ENCODE assay signal across 13 cellular contexts in genomic region chr3:41155834-41156233, GRCh38. TPM values are rescaled to one million over a fixed set of nuclear protein-coding genes. Genes with fewer than 3 reads are reported as not detected.
A peak's percentile ranks its signal among the peaks of the same experiment; 100 is the strongest.
DNase-seq lines count a peak whose midpoint lies in the region; ATAC-seq and TF ChIP-seq lines count a peak whose summit lies in the region.
"Had no signal": no experiment of that assay in that cellular context is flagged by ENCODE, and none has a peak within 500 bp of the region (broad histone marks: within the 10 kb centered on the region; RNA-seq: fewer than 3 reads in every experiment).

No MANE protein-coding gene starts in this region.

- intact Hi-C loops in activated T-helper 2 cell treated with anti-CD3 and anti-CD28 coated beads, Interferon-gamma antibody, Interleukin-2, Interleukin-4, amounts not matched to agents 10 μg/mL and 5 μg/mL and 100 μg/mL, durations not matched to agents 14 hours and 24 hours and 36 hours (cut with micrococcal nuclease): no loop called here

- no peak for ATAC-seq in activated naive CD8-positive, alpha-beta T cell treated with anti-CD3 and anti-CD28 coated beads, Interleukin-2, amount 50 U/mL, for 24 hours
- no peak for ATAC-seq in HG03565 (IDR thresholded peaks at IDR 0.05; ENCODE audit: unreplicated experiment)
- ATAC-seq: A549 had no signal

- H3K36me3 ChIP-seq in endodermal cell (ENCODE audit: control insufficient read depth, insufficient read depth, low read length): no peaks in the 10 kb centered on the region

- no peaks in the 10 kb centered on the region for H3K9me3 Mint-ChIP-seq in activated naive CD8-positive, alpha-beta T cell treated with anti-CD3 and anti-CD28 coated beads for 36 hours
- no peaks in the 10 kb centered on the region for H3K9me3 Mint-ChIP-seq in activated naive CD8-positive, alpha-beta T cell treated with anti-CD3 and anti-CD28 coated beads, Interleukin-2, amount 50 U/mL, for 24 hours
- no peaks in the 10 kb centered on the region for H3K9me3 Mint-ChIP-seq in endodermal cell
- H3K9me3 Mint-ChIP-seq in activated T-helper 2 cell treated with anti-CD3 and anti-CD28 coated beads, Interferon-gamma antibody, Interleukin-2, Interleukin-4, amounts not matched to agents 10 μg/mL and 5 μg/mL and 100 μg/mL, durations not matched to agents 14 hours and 24 hours and 36 hours: no peaks in the 10 kb centered on the region
- H3K9me3 Mint-ChIP-seq: CD8-positive, alpha-beta memory T cell; H9; IgD-negative memory B cell had no signal

- H3K27ac Mint-ChIP-seq in activated naive CD8-positive, alpha-beta T cell treated with anti-CD3 and anti-CD28 coated beads for 36 hours: peak overlapping the region; percentile 39
- H3K27ac Mint-ChIP-seq in activated naive CD8-positive, alpha-beta T cell treated with anti-CD3 and anti-CD28 coated beads, Interleukin-2, amount 50 U/mL, for 24 hours: no peak overlapping the region
- no peak overlapping the region for H3K27ac Mint-ChIP-seq in endodermal cell
- no peak overlapping the region for H3K27ac Mint-ChIP-seq in activated T-helper 2 cell treated with anti-CD3 and anti-CD28 coated beads, Interferon-gamma antibody, Interleukin-2, Interleukin-4, amounts not matched to agents 10 μg/mL and 5 μg/mL and 100 μg/mL, durations not matched to agents 14 hours and 24 hours and 36 hours
- H3K27ac Mint-ChIP-seq: CD14-positive monocyte; CD8-positive, alpha-beta memory T cell; IgD-negative memory B cell had no signal

- peaks cover 5% of the 10 kb centered on the region for H3K4me1 ChIP-seq in endodermal cell (ENCODE audit: control insufficient read depth, insufficient read depth, low read length)
- H3K4me1 ChIP-seq: A549 had no signal

- H3K27me3 ChIP-seq in endodermal cell (ENCODE audit: control insufficient read depth, insufficient read depth, low read length, poor library complexity, severe bottlenecking): no peaks in the 10 kb centered on the region

- no peaks in the 10 kb centered on the region for H3K36me3 Mint-ChIP-seq in activated naive CD8-positive, alpha-beta T cell treated with anti-CD3 and anti-CD28 coated beads for 36 hours
- no peaks in the 10 kb centered on the region for H3K36me3 Mint-ChIP-seq in activated naive CD8-positive, alpha-beta T cell treated with anti-CD3 and anti-CD28 coated beads, Interleukin-2, amount 50 U/mL, for 24 hours (ENCODE audit: low read depth)
- no peaks in the 10 kb centered on the region for H3K36me3 Mint-ChIP-seq in endodermal cell (ENCODE audit: low read depth)
- no peaks in the 10 kb centered on the region for H3K36me3 Mint-ChIP-seq in activated T-helper 2 cell treated with anti-CD3 and anti-CD28 coated beads, Interferon-gamma antibody, Interleukin-2, Interleukin-4, amounts not matched to agents 10 μg/mL and 5 μg/mL and 100 μg/mL, durations not matched to agents 14 hours and 24 hours and 36 hours (ENCODE audit: low read depth)
- H3K36me3 Mint-ChIP-seq: CD14-positive monocyte had no signal

- H3K27ac ChIP-seq in endodermal cell (ENCODE audit: low read depth, low read length): no peak overlapping the region
- H3K27ac ChIP-seq: A549, GM23248 had no signal

- 94 to 98% methylated on average over 3 of the region's 3 CpGs for WGBS in endodermal cell (ENCODE audit: insufficient coverage in 1 of 2, insufficient read length in 1 of 2), 2 experiments

- no peaks in the 10 kb centered on the region for H3K9me3 ChIP-seq in endodermal cell (ENCODE audit: control insufficient read depth, low read length)
- H3K9me3 ChIP-seq: A549, Caco-2 had no signal

- H3K4me1 Mint-ChIP-seq in activated naive CD8-positive, alpha-beta T cell treated with anti-CD3 and anti-CD28 coated beads for 36 hours: peaks cover 14% of the 10 kb centered on the region
- H3K4me1 Mint-ChIP-seq in activated naive CD8-positive, alpha-beta T cell treated with anti-CD3 and anti-CD28 coated beads, Interleukin-2, amount 50 U/mL, for 24 hours: peaks cover 19% of the 10 kb centered on the region
- H3K4me1 Mint-ChIP-seq in endodermal cell: peaks cover 19% of the 10 kb centered on the region
- peaks cover 17% of the 10 kb centered on the region for H3K4me1 Mint-ChIP-seq in activated T-helper 2 cell treated with anti-CD3 and anti-CD28 coated beads, Interferon-gamma antibody, Interleukin-2, Interleukin-4, amounts not matched to agents 10 μg/mL and 5 μg/mL and 100 μg/mL, durations not matched to agents 14 hours and 24 hours and 36 hours (ENCODE audit: low read depth)

- TF ChIP-seq CTCF in endodermal cell (conservative IDR thresholded peaks at IDR 0.05): no peak

- no peak overlapping the region for H3K4me3 ChIP-seq in endodermal cell (ENCODE audit: low read length)
- H3K4me3 ChIP-seq: A549, GM23248 had no signal

- DNase-seq in activated naive CD8-positive, alpha-beta T cell treated with anti-CD3 and anti-CD28 coated beads for 36 hours: no peak
- DNase-seq in activated naive CD8-positive, alpha-beta T cell treated with anti-CD3 and anti-CD28 coated beads, Interleukin-2, amount 50 U/mL, for 24 hours: no peak
- DNase-seq in NCI-H510A treated with DMSO at 0.1 percent for 48 hours (lab: John Stamatoyannopoulos, UW) (peak; percentile 79), endodermal cell (peak; percentile 32)
- no peak for DNase-seq in activated T-helper 2 cell treated with anti-CD3 and anti-CD28 coated beads, Interferon-gamma antibody, Interleukin-2, Interleukin-4, amounts not matched to agents 10 μg/mL and 5 μg/mL and 100 μg/mL, durations not matched to agents 14 hours and 24 hours and 36 hours (ENCODE audit: low spot score)
- DNase-seq: Caco-2; CD8-positive, alpha-beta memory T cell; GM23248; H9 had no signal

- no peak overlapping the region for H3K4me3 Mint-ChIP-seq in activated naive CD8-positive, alpha-beta T cell treated with anti-CD3 and anti-CD28 coated beads for 36 hours
- H3K4me3 Mint-ChIP-seq in activated naive CD8-positive, alpha-beta T cell treated with anti-CD3 and anti-CD28 coated beads, Interleukin-2, amount 50 U/mL, for 24 hours: no peak overlapping the region
- no peak overlapping the region for H3K4me3 Mint-ChIP-seq in endodermal cell
- no peak overlapping the region for H3K4me3 Mint-ChIP-seq in activated T-helper 2 cell treated with anti-CD3 and anti-CD28 coated beads, Interferon-gamma antibody, Interleukin-2, Interleukin-4, amounts not matched to agents 10 μg/mL and 5 μg/mL and 100 μg/mL, durations not matched to agents 14 hours and 24 hours and 36 hours (ENCODE audit: low read depth)
- H3K4me3 Mint-ChIP-seq: CD14-positive monocyte; CD8-positive, alpha-beta memory T cell; H9; IgD-negative memory B cell had no signal

- no peak overlapping the region for H3K9ac ChIP-seq in endodermal cell (ENCODE audit: extremely low read depth, low read length, poor library complexity, severe bottlenecking)
- H3K9ac ChIP-seq: GM23248 had no signal

- H3K27me3 Mint-ChIP-seq in activated naive CD8-positive, alpha-beta T cell treated with anti-CD3 and anti-CD28 coated beads for 36 hours: peaks cover 4% of the 10 kb centered on the region
- peaks cover 3% of the 10 kb centered on the region for H3K27me3 Mint-ChIP-seq in activated naive CD8-positive, alpha-beta T cell treated with anti-CD3 and anti-CD28 coated beads, Interleukin-2, amount 50 U/mL, for 24 hours
- peaks cover 1% of the 10 kb centered on the region for H3K27me3 Mint-ChIP-seq in endodermal cell (ENCODE audit: insufficient read depth)
- H3K27me3 Mint-ChIP-seq in activated T-helper 2 cell treated with anti-CD3 and anti-CD28 coated beads, Interferon-gamma antibody, Interleukin-2, Interleukin-4, amounts not matched to agents 10 μg/mL and 5 μg/mL and 100 μg/mL, durations not matched to agents 14 hours and 24 hours and 36 hours (ENCODE audit: low read depth): peaks cover 3% of the 10 kb centered on the region

RNA-seq across cellular contexts. Expression of gene CTNNB1, which starts 43.5 kb away (rescaled TPM):
- 100 to 1,000 TPM; 132 to 141 TPM for total RNA-seq in activated naive CD8-positive, alpha-beta T cell treated with anti-CD3 and anti-CD28 coated beads for 36 hours
- total RNA-seq in endodermal cell: 100 to 1,000 TPM; 420 to 534 TPM
- polyA plus RNA-seq in endodermal cell (2013, experiment 1 of 2): 492 TPM
- polyA plus RNA-seq in endodermal cell (2013, experiment 2 of 2): 458 TPM
- 230 and 238 TPM in 2 replicates for total RNA-seq in activated T-helper 2 cell treated with anti-CD3 and anti-CD28 coated beads, Interferon-gamma antibody, Interleukin-2, Interleukin-4, amounts not matched to agents 10 μg/mL and 5 μg/mL and 100 μg/mL, durations not matched to agents 14 hours and 24 hours and 36 hours

Comparison
In these comparisons a context has a peak if more than half of its experiments do, and no peak if none do; other contexts are left out.
1. DNase-seq: peak in NCI-H510A treated with DMSO at 0.1 percent for 48 hours (single experiment) and endodermal cell (single experiment); none in activated naive CD8-positive, alpha-beta T cell treated with anti-CD3 and anti-CD28 coated beads for 36 hours (single experiment), activated naive CD8-positive, alpha-beta T cell treated with anti-CD3 and anti-CD28 coated beads, Interleukin-2, amount 50 U/mL, for 24 hours (single experiment) and activated T-helper 2 cell treated with anti-CD3 and anti-CD28 coated beads, Interferon-gamma antibody, Interleukin-2, Interleukin-4, amounts not matched to agents 10 μg/mL and 5 μg/mL and 100 μg/mL, durations not matched to agents 14 hours and 24 hours and 36 hours (single experiment).